ENCODE assay signal across 1 cellular context in the genomic region with DNA sequence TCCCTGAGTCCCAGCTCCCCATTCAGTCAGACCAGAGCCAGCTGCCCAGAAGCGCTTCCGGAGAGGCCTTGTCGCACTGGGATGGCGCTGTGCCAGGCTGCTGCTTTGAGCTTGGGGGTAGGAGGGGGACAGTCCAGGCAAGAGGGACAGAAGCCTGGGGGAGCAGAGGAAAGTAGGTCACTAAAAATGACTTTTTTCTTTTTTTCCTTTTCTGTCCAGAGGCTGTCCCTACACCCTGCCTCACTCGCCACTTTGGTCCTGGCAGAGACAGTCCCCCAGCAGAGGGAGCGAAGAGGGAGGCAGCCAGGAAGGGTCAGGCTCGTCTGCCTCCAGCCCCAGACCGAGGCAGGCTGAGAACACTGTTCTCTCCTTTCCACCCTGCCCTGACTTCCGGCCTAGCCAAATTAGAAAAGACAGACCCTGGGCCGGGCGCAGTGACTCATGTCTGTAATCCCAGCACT.
A peak's percentile ranks its signal among the peaks of the same experiment; 100 is the strongest.
TF ChIP-seq lines count a peak whose summit lies in the region.

No MANE protein-coding gene starts in this region.

TF ChIP-seq in SK-N-SH, 30 proteins besides CTCF, POLR2A, EP300 and RAD21 (continued from another document):
- TF ChIP-seq GATA2 (CRISPR knock-in tag; IDR thresholded peaks at IDR 0.05), result no peak
- no peak for TF ChIP-seq EZH2phosphoT487 (IDR thresholded peaks at IDR 0.05; ENCODE audit: borderline replicate concordance, low read depth)
- no peak for TF ChIP-seq FOSL2 (IDR thresholded peaks at IDR 0.05; ENCODE audit: borderline replicate concordance, low read depth)
- peak; percentile 62; the same call in 1 of the 2 replicates for TF ChIP-seq MXI1 (IDR thresholded peaks at IDR 0.05; ENCODE audit: low read depth, low read length)
- TF ChIP-seq SIN3A (IDR thresholded peaks at IDR 0.05; ENCODE audit: borderline replicate concordance, low read depth, low read length), result no peak
- TF ChIP-seq RXRA (IDR thresholded peaks at IDR 0.05; ENCODE audit: borderline replicate concordance, low read depth), result no peak
- TF ChIP-seq YY1 (IDR thresholded peaks at IDR 0.05; ENCODE audit: low read depth), result no peak
- TF ChIP-seq TEAD4 (IDR thresholded peaks at IDR 0.05; ENCODE audit: borderline replicate concordance, insufficient read depth), result no peak
TF ChIP-seq in SK-N-SH: peak in this region for 8.
